10 cellular contexts compared by ENCODE assay signal in the genomic region with DNA sequence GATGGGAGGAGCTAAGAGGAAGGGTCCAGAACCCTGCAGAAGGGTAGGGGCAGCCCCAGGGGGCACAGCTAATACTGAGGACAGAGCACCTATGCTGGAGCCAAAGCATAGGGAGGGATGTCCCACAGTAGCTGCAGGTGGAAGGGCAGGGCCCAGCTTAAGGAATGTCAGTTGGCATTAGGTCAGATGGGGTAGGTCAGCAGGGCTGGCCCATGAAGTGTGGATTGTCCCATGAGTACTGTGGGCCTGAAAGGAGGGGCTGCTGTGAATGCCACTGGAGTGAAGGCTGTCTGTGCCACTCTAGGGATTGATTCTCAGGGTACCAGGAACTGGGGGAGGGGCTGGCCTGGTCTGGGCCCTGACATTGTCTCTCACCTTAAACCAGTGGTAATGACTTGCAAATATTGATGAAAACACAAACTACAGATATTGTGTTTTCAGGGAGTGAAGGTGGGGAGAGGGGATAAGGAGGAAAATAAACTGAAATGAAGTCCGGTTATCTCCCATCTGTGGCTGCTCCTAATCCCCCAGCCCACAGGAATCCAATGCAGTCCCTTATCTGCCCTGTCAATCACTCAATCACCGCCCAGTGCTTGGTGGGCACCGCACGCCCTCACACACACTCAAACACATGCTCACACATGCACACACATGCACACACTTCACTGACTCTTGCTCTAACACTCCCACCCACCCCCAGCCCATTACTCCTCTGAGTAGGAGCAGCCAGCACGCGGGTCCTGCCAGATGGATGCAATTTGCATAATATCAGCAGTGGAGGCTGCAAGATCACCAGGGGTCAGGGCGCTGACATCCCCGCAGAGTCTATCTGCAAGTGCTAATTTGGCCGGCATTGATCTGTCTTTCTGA. TPM values are rescaled to one million over a fixed set of nuclear protein-coding genes. Genes with fewer than 3 reads are reported as not detected.
DNase-seq lines count a peak whose midpoint lies in the region; ATAC-seq, FAIRE-seq and TF ChIP-seq lines count a peak whose summit lies in the region.
"Had no signal": no experiment of that assay in that cellular context is flagged by ENCODE, and none has a peak within 500 bp of the region (broad histone marks: within the 10 kb centered on the region; RNA-seq: fewer than 3 reads in every experiment).

No MANE protein-coding gene starts in this region.

- no peak for FAIRE-seq in HTR-8/SVneo (lab: Jason Lieb, UNC)

- no peaks in the 10 kb centered on the region for H3K27me3 ChIP-seq in lung (ENCODE audit: control insufficient read depth, insufficient read depth)
- no peaks in the 10 kb centered on the region for H3K27me3 ChIP-seq in stomach smooth muscle (ENCODE audit: control insufficient read depth in 1 of 2, insufficient read depth in 2 of 2, low read length in 2 of 2)

- H3K27ac ChIP-seq in lung (ENCODE audit: low read depth in 1 of 2, low read length in 1 of 2) (peak overlapping the region; percentile 41 to 87), stomach smooth muscle (ENCODE audit: low read length) (peak overlapping the region; percentile 71)

- peak; percentile 79 for DNase-seq in NCI-H82 (lab: John Stamatoyannopoulos, UW)
- no peak for DNase-seq in chondrocyte (ENCODE audit: low spot score)
- no peak for DNase-seq in lung (ENCODE audit: low spot score)
- DNase-seq in activated naive CD8-positive, alpha-beta T cell treated with anti-CD3 and anti-CD28 coated beads, Interleukin-2, amount 50 U/mL, for 24 hours: no peak
- DNase-seq in Kasumi-1 (lab: John Stamatoyannopoulos, UW): no peak
- no peak for DNase-seq in KBM-7
- no peak for DNase-seq in HTR-8/SVneo (ENCODE audit: insufficient read length, low spot score)
- DNase-seq: COR-L47 had no signal

- H3K27me3 Mint-ChIP-seq in chondrocyte (ENCODE audit: low read depth): no peaks in the 10 kb centered on the region
- no peaks in the 10 kb centered on the region for H3K27me3 Mint-ChIP-seq in activated naive CD8-positive, alpha-beta T cell treated with anti-CD3 and anti-CD28 coated beads, Interleukin-2, amount 50 U/mL, for 24 hours

- 90 to 91% methylated on average over 9 of the region's 9 CpGs for WGBS in lung, 2 donors

- H3K9ac ChIP-seq in stomach smooth muscle (ENCODE audit: low read length in 2 of 2): peak overlapping the region in 1 of 2 donors; percentile 19

- TF ChIP-seq CTCF in chondrocyte (IDR thresholded peaks at IDR 0.05): no peak
- no peak for TF ChIP-seq CTCF in lung (IDR thresholded peaks at IDR 0.05; ENCODE audit: control extremely low read depth, extremely low read depth)

- H3K36me3 ChIP-seq in lung (ENCODE audit: control insufficient read depth in 2 of 2, insufficient read depth in 2 of 2, low read length in 2 of 2) (peaks cover 0 to 10% of the 10 kb centered on the region in 2 donors), stomach smooth muscle (ENCODE audit: control insufficient read depth in 2 of 2, insufficient read depth in 2 of 2, low read length in 2 of 2) (peaks cover 9 to 10% of the 10 kb centered on the region in 2 donors)

- H3K4me1 ChIP-seq in lung (ENCODE audit: control insufficient read depth in 2 of 2, insufficient read depth in 2 of 2, low read length in 2 of 2) (peaks cover 3 to 9% of the 10 kb centered on the region in 2 donors), stomach smooth muscle (ENCODE audit: control insufficient read depth, insufficient read depth, low read length) (peaks cover 25% of the 10 kb centered on the region)

- H3K4me3 ChIP-seq in lung (no peak overlapping the region), stomach smooth muscle (ENCODE audit: low read length in 2 of 2) (no peak overlapping the region)

- peaks cover 1% of the 10 kb centered on the region for H3K36me3 Mint-ChIP-seq in chondrocyte (ENCODE audit: low read depth)
- H3K36me3 Mint-ChIP-seq in activated naive CD8-positive, alpha-beta T cell treated with anti-CD3 and anti-CD28 coated beads, Interleukin-2, amount 50 U/mL, for 24 hours (ENCODE audit: low read depth): peaks cover 2% of the 10 kb centered on the region

- peaks cover 28% of the 10 kb centered on the region for H3K4me1 Mint-ChIP-seq in chondrocyte (ENCODE audit: low read depth)
- H3K4me1 Mint-ChIP-seq in activated naive CD8-positive, alpha-beta T cell treated with anti-CD3 and anti-CD28 coated beads, Interleukin-2, amount 50 U/mL, for 24 hours: peaks cover 8% of the 10 kb centered on the region

- no peaks in the 10 kb centered on the region for H3K9me3 Mint-ChIP-seq in chondrocyte (ENCODE audit: low read depth)
- H3K9me3 Mint-ChIP-seq in activated naive CD8-positive, alpha-beta T cell treated with anti-CD3 and anti-CD28 coated beads, Interleukin-2, amount 50 U/mL, for 24 hours: no peaks in the 10 kb centered on the region
- H3K9me3 Mint-ChIP-seq: T-helper 1 cell treated with Interleukin-12 subunit alpha and Interleukin-12 subunit beta and Interleukin-4 antibody, amounts not matched to agents 30 μg/mL and 1 μg/mL, for 36 hours had no signal

- H3K9me3 ChIP-seq in lung (ENCODE audit: control insufficient read depth in 2 of 2, insufficient read depth in 1 of 2, low read length in 1 of 2): no peaks in the 10 kb centered on the region
- no peaks in the 10 kb centered on the region for H3K9me3 ChIP-seq in stomach smooth muscle (ENCODE audit: control insufficient read depth in 2 of 2, low read length in 2 of 2)

- in situ Hi-C loops in KBM-7 (cut with MboI; ENCODE audit: low pct_unique_long_range_greater_than_20kb, low sequenced_read_pairs): no loop called here

- H3K27ac Mint-ChIP-seq in chondrocyte (ENCODE audit: unreplicated experiment): peak overlapping the region; percentile 88
- H3K27ac Mint-ChIP-seq in activated naive CD8-positive, alpha-beta T cell treated with anti-CD3 and anti-CD28 coated beads, Interleukin-2, amount 50 U/mL, for 24 hours: no peak overlapping the region
- H3K27ac Mint-ChIP-seq: T-helper 1 cell treated with Interleukin-12 subunit alpha and Interleukin-12 subunit beta and Interleukin-4 antibody, amounts not matched to agents 30 μg/mL and 1 μg/mL, for 36 hours had no signal

- no peak for ATAC-seq in lung (ENCODE audit: insufficient read depth, low FRiP score)
- ATAC-seq in activated naive CD8-positive, alpha-beta T cell treated with anti-CD3 and anti-CD28 coated beads, Interleukin-2, amount 50 U/mL, for 24 hours: no peak

- H3K4me3 Mint-ChIP-seq in chondrocyte (ENCODE audit: unreplicated experiment): no peak overlapping the region
- H3K4me3 Mint-ChIP-seq in activated naive CD8-positive, alpha-beta T cell treated with anti-CD3 and anti-CD28 coated beads, Interleukin-2, amount 50 U/mL, for 24 hours: no peak overlapping the region
- H3K4me3 Mint-ChIP-seq: T-helper 1 cell treated with Interleukin-12 subunit alpha and Interleukin-12 subunit beta and Interleukin-4 antibody, amounts not matched to agents 30 μg/mL and 1 μg/mL, for 36 hours had no signal

RNA-seq across cellular contexts. Expression of gene DMAP1, which starts 27.8 kb away (rescaled TPM):
- 29.1 to 41.6 TPM (median 33.1 TPM) in 3 replicates for total RNA-seq in chondrocyte
- total RNA-seq in lung: 10 to 100 TPM; 36.6 to 41.1 TPM
- polyA plus RNA-seq in lung: 10 to 100 TPM; 26.5 to 33.6 TPM
